In genomic region chr4:56360071-56360470, GRCh38 we compare ENCODE assay signal across 16 cellular contexts.
"Had no signal": no experiment of that assay in that cellular context is flagged by ENCODE, and none has a peak within 500 bp of the region (broad histone marks: within the 10 kb centered on the region; RNA-seq: fewer than 3 reads in every experiment).

No MANE protein-coding gene starts in this region.

- DNase-seq: activated CD4-positive, alpha-beta T cell treated with anti-CD3 and anti-CD28 coated beads for 4 hours; activated CD8-positive, alpha-beta T cell treated with anti-CD3 and anti-CD28 coated beads for 36 hours; activated effector memory CD4-positive, alpha-beta T cell treated with anti-CD3 and anti-CD28 coated beads, Interleukin-2, amount 50 U/mL, for 16 hours; activated naive CD8-positive, alpha-beta T cell treated with anti-CD3 and anti-CD28 coated beads for 36 hours; activated T-cell treated with anti-CD3 and anti-CD28 coated beads, Interleukin-2, amount 50 U/mL, for 4 hours; effector memory CD4-positive, alpha-beta T cell; mammary epithelial cell; mucosa of descending colon; naive thymus-derived CD4-positive, alpha-beta T cell; stimulated activated CD4-positive, alpha-beta T cell treated with anti-CD3 and anti-CD28 coated beads, Interleukin-2, amount 100 ng/mL, for 48 hours; stimulated activated naive B cell treated with anti-CD40 and anti-IgM and Interleukin-4, amounts not matched to agents 10 μg/mL and 1 μg/mL and 100 μg/mL, for 72 hours; thyroid gland had no signal

- H3K27me3 ChIP-seq: hepatocyte, thyroid gland had no signal

- H3K4me1 ChIP-seq: parathyroid adenoma, thyroid gland had no signal

- H3K27ac ChIP-seq: hepatocyte, parathyroid adenoma, thyroid gland had no signal

- ATAC-seq: activated CD8-positive, alpha-beta T cell treated with anti-CD3 and anti-CD28 coated beads for 36 hours; activated T-cell treated with anti-CD3 and anti-CD28 coated beads, Interleukin-2, amount 50 U/mL, for 4 hours; left lobe of liver; mucosa of descending colon; naive thymus-derived CD4-positive, alpha-beta T cell; stimulated activated naive B cell treated with anti-CD40 and anti-IgM and Interleukin-4, amounts not matched to agents 10 μg/mL and 1 μg/mL and 100 μg/mL, for 72 hours; WTC11 had no signal

- H3K4me3 ChIP-seq: hepatocyte, mucosa of descending colon, thyroid gland had no signal

- H3K9me3 ChIP-seq: mucosa of descending colon, thyroid gland had no signal
